19 cellular contexts compared by ENCODE assay signal in the genomic region with DNA sequence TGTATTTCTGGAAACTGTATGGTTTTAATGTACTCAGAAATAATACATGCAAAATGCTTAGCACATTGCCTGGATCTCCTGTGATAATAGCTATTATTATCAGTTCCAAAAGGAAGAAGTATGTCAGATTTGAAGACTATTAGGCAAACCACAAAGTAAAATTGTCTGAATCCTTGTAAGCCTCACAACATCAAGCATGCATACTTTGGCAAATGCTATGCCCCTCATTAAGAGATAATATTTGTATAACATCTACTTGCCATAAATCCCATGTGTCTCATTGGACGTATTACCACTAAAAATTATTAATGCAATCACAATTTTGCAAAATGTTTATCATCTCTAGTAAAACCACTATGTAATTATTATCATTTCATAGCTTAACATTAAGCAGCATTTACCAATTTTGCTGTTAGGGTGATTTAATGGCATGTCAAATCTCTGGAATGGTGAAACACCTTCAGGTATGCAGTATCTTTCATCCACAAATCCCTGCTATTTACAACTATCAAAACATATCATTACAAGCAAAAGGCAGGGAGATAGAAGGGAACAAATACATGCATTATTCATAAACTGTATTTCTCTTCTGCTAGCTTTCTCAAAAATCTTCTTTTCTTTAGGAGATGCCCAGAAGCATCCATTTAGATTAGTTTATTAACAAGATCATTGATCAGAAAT.
DNase-seq lines count a peak whose midpoint lies in the region; ATAC-seq, FAIRE-seq and TF ChIP-seq lines count a peak whose summit lies in the region.
"Had no signal": no experiment of that assay in that cellular context is flagged by ENCODE, and none has a peak within 500 bp of the region (broad histone marks: within the 10 kb centered on the region; RNA-seq: fewer than 3 reads in every experiment).

No MANE protein-coding gene starts in this region.

- DNase-seq in H54 (ENCODE audit: insufficient read length, low spot score) (no peak), amniotic epithelial cell (ENCODE audit: low read depth) (peak; percentile 84), astrocyte of the hippocampus (ENCODE audit: low read depth, low spot score) (peak; percentile 2), GOT3 (lab: John Stamatoyannopoulos, UW) (no peak), NCI-H774 (lab: John Stamatoyannopoulos, UW) (no peak)
- DNase-seq in activated CD4-positive, alpha-beta T cell treated with anti-CD3 and anti-CD28 coated beads for 4 hours = no peak
- DNase-seq: 8988T; ACHN; AML-193; Caco-2; Calu3; CD4-positive, alpha-beta T cell; CD8-positive, alpha-beta T cell; DMS79 treated with DMSO at 0.1 percent for 48 hours; GF-D8 had no signal

- ATAC-seq in HG03442 (IDR thresholded peaks at IDR 0.05; ENCODE audit: unreplicated experiment) = no peak
- ATAC-seq: CD8-positive, alpha-beta T cell had no signal

- no peak for TF ChIP-seq POLR2A in H54 (IDR thresholded peaks at IDR 0.05; ENCODE audit: low read depth, low read length)

- peak; percentile 33 for FAIRE-seq in H54 (lab: Jason Lieb, UNC)
- FAIRE-seq: D721Med, GM12891, GM19239 had no signal

Comparison
In these comparisons a context has a peak if more than half of its experiments do, and no peak if none do; other contexts are left out.
1. DNase-seq: peak in amniotic epithelial cell (single experiment) and astrocyte of the hippocampus (single experiment); none in H54 (single experiment), GOT3 (single experiment), NCI-H774 (single experiment) and activated CD4-positive, alpha-beta T cell treated with anti-CD3 and anti-CD28 coated beads for 4 hours (0 of 2).